Comparison of ENCODE assay signal across 1 cellular context in genomic region chr12:95634622-95635621, GRCh38.
TF ChIP-seq lines count a peak whose summit lies in the region.

No MANE protein-coding gene starts in this region.

TF ChIP-seq in HepG2, 621 proteins besides CTCF, POLR2A, EP300 and RAD21 (continued from another document and continues in another):
- no peak for TF ChIP-seq ZNF318 (CRISPR knock-in tag; IDR thresholded peaks at IDR 0.05)
- no peak for TF ChIP-seq ZNF138 (CRISPR knock-in tag; IDR thresholded peaks at IDR 0.05; ENCODE audit: low read depth)
- TF ChIP-seq JDP2 (CRISPR knock-in tag; IDR thresholded peaks at IDR 0.05; ENCODE audit: borderline replicate concordance) = no peak
- no peak for TF ChIP-seq GATA4 (IDR thresholded peaks at IDR 0.05; ENCODE audit: borderline replicate concordance, low read depth)
- TF ChIP-seq GTF3A (CRISPR knock-in tag; conservative IDR thresholded peaks at IDR 0.05) = no peak
- no peak for TF ChIP-seq ZNF83 (CRISPR knock-in tag; IDR thresholded peaks at IDR 0.05; ENCODE audit: borderline replicate concordance)
- TF ChIP-seq MAF1 (CRISPR knock-in tag; IDR thresholded peaks at IDR 0.05; ENCODE audit: borderline replicate concordance) = no peak
- no peak for TF ChIP-seq CCAR2 (optimal IDR thresholded peaks at IDR 0.05; ENCODE audit: low read depth, low read length)
- no peak for TF ChIP-seq ZNF441 (CRISPR knock-in tag; IDR thresholded peaks at IDR 0.05; ENCODE audit: borderline replicate concordance)
- no peak for TF ChIP-seq ZNF607 (CRISPR knock-in tag; IDR thresholded peaks at IDR 0.05; ENCODE audit: borderline replicate concordance)
- no peak for TF ChIP-seq RFX3 (CRISPR knock-in tag; IDR thresholded peaks at IDR 0.05)
- TF ChIP-seq ZNF207 (IDR thresholded peaks at IDR 0.05; ENCODE audit: borderline replicate concordance) = no peak
- no peak for TF ChIP-seq ZNF30 (CRISPR knock-in tag; IDR thresholded peaks at IDR 0.05)
- no peak for TF ChIP-seq ZNF446 (CRISPR knock-in tag; IDR thresholded peaks at IDR 0.05)
- TF ChIP-seq, protein P1, sequence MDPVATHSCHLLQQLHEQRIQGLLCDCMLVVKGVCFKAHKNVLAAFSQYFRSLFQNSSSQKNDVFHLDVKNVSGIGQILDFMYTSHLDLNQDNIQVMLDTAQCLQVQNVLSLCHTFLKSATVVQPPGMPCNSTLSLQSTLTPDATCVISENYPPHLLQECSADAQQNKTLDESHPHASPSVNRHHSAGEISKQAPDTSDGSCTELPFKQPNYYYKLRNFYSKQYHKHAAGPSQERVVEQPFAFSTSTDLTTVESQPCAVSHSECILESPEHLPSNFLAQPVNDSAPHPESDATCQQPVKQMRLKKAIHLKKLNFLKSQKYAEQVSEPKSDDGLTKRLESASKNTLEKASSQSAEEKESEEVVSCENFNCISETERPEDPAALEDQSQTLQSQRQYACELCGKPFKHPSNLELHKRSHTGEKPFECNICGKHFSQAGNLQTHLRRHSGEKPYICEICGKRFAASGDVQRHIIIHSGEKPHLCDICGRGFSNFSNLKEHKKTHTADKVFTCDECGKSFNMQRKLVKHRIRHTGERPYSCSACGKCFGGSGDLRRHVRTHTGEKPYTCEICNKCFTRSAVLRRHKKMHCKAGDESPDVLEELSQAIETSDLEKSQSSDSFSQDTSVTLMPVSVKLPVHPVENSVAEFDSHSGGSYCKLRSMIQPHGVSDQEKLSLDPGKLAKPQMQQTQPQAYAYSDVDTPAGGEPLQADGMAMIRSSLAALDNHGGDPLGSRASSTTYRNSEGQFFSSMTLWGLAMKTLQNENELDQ (CRISPR knock-in tag; IDR thresholded peaks at IDR 0.05; ENCODE audit: borderline replicate concordance) = no peak
- TF ChIP-seq PHF5A (CRISPR knock-in tag; IDR thresholded peaks at IDR 0.05; ENCODE audit: low read depth, unreplicated experiment) = no peak
- TF ChIP-seq, protein P2, sequence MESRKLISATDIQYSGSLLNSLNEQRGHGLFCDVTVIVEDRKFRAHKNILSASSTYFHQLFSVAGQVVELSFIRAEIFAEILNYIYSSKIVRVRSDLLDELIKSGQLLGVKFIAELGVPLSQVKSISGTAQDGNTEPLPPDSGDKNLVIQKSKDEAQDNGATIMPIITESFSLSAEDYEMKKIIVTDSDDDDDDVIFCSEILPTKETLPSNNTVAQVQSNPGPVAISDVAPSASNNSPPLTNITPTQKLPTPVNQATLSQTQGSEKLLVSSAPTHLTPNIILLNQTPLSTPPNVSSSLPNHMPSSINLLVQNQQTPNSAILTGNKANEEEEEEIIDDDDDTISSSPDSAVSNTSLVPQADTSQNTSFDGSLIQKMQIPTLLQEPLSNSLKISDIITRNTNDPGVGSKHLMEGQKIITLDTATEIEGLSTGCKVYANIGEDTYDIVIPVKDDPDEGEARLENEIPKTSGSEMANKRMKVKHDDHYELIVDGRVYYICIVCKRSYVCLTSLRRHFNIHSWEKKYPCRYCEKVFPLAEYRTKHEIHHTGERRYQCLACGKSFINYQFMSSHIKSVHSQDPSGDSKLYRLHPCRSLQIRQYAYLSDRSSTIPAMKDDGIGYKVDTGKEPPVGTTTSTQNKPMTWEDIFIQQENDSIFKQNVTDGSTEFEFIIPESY (CRISPR knock-in tag; IDR thresholded peaks at IDR 0.05) = no peak
- TF ChIP-seq KDM5B (CRISPR knock-in tag; IDR thresholded peaks at IDR 0.05; ENCODE audit: borderline replicate concordance) = no peak
- TF ChIP-seq KAT8 (CRISPR knock-in tag; IDR thresholded peaks at IDR 0.05) = peak; percentile 52; the same call in 1 of the 2 replicates
- TF ChIP-seq, protein P3, sequence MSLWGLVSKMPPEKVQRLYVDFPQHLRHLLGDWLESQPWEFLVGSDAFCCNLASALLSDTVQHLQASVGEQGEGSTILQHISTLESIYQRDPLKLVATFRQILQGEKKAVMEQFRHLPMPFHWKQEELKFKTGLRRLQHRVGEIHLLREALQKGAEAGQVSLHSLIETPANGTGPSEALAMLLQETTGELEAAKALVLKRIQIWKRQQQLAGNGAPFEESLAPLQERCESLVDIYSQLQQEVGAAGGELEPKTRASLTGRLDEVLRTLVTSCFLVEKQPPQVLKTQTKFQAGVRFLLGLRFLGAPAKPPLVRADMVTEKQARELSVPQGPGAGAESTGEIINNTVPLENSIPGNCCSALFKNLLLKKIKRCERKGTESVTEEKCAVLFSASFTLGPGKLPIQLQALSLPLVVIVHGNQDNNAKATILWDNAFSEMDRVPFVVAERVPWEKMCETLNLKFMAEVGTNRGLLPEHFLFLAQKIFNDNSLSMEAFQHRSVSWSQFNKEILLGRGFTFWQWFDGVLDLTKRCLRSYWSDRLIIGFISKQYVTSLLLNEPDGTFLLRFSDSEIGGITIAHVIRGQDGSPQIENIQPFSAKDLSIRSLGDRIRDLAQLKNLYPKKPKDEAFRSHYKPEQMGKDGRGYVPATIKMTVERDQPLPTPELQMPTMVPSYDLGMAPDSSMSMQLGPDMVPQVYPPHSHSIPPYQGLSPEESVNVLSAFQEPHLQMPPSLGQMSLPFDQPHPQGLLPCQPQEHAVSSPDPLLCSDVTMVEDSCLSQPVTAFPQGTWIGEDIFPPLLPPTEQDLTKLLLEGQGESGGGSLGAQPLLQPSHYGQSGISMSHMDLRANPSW (CRISPR knock-in tag; IDR thresholded peaks at IDR 0.05; ENCODE audit: borderline replicate concordance) = no peak
- TF ChIP-seq, protein P4, sequence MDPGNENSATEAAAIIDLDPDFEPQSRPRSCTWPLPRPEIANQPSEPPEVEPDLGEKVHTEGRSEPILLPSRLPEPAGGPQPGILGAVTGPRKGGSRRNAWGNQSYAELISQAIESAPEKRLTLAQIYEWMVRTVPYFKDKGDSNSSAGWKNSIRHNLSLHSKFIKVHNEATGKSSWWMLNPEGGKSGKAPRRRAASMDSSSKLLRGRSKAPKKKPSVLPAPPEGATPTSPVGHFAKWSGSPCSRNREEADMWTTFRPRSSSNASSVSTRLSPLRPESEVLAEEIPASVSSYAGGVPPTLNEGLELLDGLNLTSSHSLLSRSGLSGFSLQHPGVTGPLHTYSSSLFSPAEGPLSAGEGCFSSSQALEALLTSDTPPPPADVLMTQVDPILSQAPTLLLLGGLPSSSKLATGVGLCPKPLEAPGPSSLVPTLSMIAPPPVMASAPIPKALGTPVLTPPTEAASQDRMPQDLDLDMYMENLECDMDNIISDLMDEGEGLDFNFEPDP (CRISPR knock-in tag; conservative IDR thresholded peaks at IDR 0.05) = no peak
- TF ChIP-seq, protein P5, sequence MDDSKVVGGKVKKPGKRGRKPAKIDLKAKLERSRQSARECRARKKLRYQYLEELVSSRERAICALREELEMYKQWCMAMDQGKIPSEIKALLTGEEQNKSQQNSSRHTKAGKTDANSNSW (CRISPR knock-in tag; IDR thresholded peaks at IDR 0.05; ENCODE audit: borderline replicate concordance) = no peak
- TF ChIP-seq, protein P6, sequence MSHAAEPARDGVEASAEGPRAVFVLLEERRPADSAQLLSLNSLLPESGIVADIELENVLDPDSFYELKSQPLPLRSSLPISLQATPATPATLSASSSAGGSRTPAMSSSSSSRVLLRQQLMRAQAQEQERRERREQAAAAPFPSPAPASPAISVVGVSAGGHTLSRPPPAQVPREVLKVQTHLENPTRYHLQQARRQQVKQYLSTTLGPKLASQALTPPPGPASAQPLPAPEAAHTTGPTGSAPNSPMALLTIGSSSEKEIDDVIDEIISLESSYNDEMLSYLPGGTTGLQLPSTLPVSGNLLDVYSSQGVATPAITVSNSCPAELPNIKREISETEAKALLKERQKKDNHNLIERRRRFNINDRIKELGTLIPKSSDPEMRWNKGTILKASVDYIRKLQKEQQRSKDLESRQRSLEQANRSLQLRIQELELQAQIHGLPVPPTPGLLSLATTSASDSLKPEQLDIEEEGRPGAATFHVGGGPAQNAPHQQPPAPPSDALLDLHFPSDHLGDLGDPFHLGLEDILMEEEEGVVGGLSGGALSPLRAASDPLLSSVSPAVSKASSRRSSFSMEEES (CRISPR knock-in tag; IDR thresholded peaks at IDR 0.05) = no peak
- peak; percentile 62; the same call in 1 of the 2 replicates for TF ChIP-seq RXRB (CRISPR knock-in tag; IDR thresholded peaks at IDR 0.05; ENCODE audit: borderline replicate concordance)
- TF ChIP-seq EHMT2 (IDR thresholded peaks at IDR 0.05; ENCODE audit: borderline replicate concordance, low read depth, low read length) = peak; percentile 94
- no peak for TF ChIP-seq ZNF558 (CRISPR knock-in tag; IDR thresholded peaks at IDR 0.05; ENCODE audit: borderline replicate concordance)
- no peak for TF ChIP-seq KLF11 (CRISPR knock-in tag; IDR thresholded peaks at IDR 0.05)
- no peak for TF ChIP-seq GATAD1 (CRISPR knock-in tag; IDR thresholded peaks at IDR 0.05)
- no peak for TF ChIP-seq NR0B2 (CRISPR knock-in tag; IDR thresholded peaks at IDR 0.05)
- TF ChIP-seq ADNP (CRISPR knock-in tag; IDR thresholded peaks at IDR 0.05) = no peak
- no peak for TF ChIP-seq TOE1 (CRISPR knock-in tag; IDR thresholded peaks at IDR 0.05)
- no peak for TF ChIP-seq PAF1 (CRISPR knock-in tag; IDR thresholded peaks at IDR 0.05)
- TF ChIP-seq ZFP37 (CRISPR knock-in tag; IDR thresholded peaks at IDR 0.05; ENCODE audit: borderline replicate concordance) = no peak
- TF ChIP-seq NFRKB (IDR thresholded peaks at IDR 0.05) = no peak
- TF ChIP-seq DPF2 (CRISPR knock-in tag; IDR thresholded peaks at IDR 0.05; ENCODE audit: borderline replicate concordance, low read depth) = peak; percentile 59
- no peak for TF ChIP-seq PLRG1 (conservative IDR thresholded peaks at IDR 0.05)
- TF ChIP-seq ATF1 (CRISPR knock-in tag; IDR thresholded peaks at IDR 0.05) = no peak
- TF ChIP-seq, protein P7, sequence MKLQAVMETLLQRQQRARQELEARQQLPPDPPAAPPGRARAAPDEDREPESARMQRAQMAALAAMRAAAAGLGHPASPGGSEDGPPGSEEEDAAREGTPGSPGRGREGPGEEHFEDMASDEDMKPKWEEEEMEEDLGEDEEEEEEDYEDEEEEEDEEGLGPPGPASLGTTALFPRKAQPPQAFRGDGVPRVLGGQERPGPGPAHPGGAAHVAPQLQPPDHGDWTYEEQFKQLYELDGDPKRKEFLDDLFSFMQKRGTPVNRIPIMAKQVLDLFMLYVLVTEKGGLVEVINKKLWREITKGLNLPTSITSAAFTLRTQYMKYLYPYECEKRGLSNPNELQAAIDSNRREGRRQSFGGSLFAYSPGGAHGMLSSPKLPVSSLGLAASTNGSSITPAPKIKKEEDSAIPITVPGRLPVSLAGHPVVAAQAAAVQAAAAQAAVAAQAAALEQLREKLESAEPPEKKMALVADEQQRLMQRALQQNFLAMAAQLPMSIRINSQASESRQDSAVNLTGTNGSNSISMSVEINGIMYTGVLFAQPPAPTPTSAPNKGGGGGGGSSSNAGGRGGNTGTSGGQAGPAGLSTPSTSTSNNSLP (IDR thresholded peaks at IDR 0.05; ENCODE audit: low read depth, low read length) = no peak
- no peak for TF ChIP-seq TERF1 (CRISPR knock-in tag; IDR thresholded peaks at IDR 0.05)
